ENCODE assay signal across 8 cellular contexts in the genomic region with DNA sequence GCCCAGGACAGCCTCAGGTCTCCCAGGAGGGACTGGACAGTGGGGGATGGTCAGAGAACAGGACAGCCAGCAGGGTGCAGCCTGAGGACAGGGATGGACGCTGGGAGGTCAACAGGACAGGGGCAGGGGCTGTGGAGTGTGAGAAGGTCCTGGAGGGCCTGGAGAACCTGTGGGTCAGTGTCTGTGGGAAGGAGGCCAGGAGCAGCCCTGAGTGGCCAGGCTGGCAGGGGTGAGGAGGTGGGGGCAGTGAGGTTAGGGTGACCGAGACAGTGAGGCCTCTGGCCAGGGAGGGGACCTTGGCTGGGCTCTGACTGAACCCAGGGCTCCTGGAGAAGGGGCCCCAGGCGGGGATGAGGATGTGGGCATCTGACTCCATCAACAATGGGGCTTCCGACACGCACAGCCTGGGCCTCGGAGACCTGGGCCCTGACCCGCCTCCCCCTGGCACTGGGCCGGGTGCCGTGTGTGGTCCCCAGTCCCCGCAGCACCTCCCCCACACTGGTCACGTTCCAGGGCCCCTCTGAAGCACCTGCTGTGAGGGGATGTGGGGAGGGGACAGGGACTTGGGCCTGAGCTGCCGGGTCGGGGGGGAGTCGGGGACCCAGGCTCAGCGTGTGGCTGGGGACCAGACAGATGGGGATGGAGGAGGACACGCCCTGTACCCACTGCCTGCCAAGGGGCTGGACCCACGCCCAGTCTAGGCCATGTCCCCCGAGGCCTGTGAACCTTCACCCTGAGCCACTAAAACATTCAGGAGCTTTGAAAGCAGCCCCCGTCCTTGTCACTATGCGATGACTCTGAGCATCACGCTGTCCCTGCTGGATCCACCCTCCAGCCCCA.
DNase-seq lines count a peak whose midpoint lies in the region; ATAC-seq, FAIRE-seq and TF ChIP-seq lines count a peak whose summit lies in the region.
"Not testable (repeated sequence)": the region's sequence is repeated elsewhere in the genome, so short reads cannot be mapped to it uniquely, and the experiment has no call there.

No MANE protein-coding gene starts in this region.

- not testable (repeated sequence) for H3K27ac Mint-ChIP-seq in endodermal cell
- H3K27ac Mint-ChIP-seq in memory B cell = peak overlapping the region; percentile 93

- peaks cover 62% of the 10 kb centered on the region for H3K9me3 Mint-ChIP-seq in endodermal cell
- H3K9me3 Mint-ChIP-seq in memory B cell = not testable (repeated sequence)

- H3K36me3 ChIP-seq in BLaER1; OCI-LY1 (ENCODE audit: insufficient read depth, low read length); SU-DHL-6 (ENCODE audit: low read length); endodermal cell (ENCODE audit: control insufficient read depth, insufficient read depth, low read length): not testable (repeated sequence)

- H3K4me3 Mint-ChIP-seq in endodermal cell, memory B cell: not testable (repeated sequence)

- H4K20me1 ChIP-seq in BLaER1; OCI-LY1 (ENCODE audit: insufficient read depth, low read length); SU-DHL-6 (ENCODE audit: low read depth, low read length): not testable (repeated sequence)

- not testable (repeated sequence) for H2AFZ ChIP-seq in OCI-LY1 (ENCODE audit: low read length); SU-DHL-6 (ENCODE audit: low read depth, low read length, severe bottlenecking)

- not testable (repeated sequence) for H3K9me3 ChIP-seq in BLaER1; OCI-LY1 (ENCODE audit: low read length); SU-DHL-6 (ENCODE audit: insufficient read depth, low read length)
- H3K9me3 ChIP-seq in endodermal cell (ENCODE audit: control insufficient read depth, low read length) = peaks cover 47% of the 10 kb centered on the region

- intact Hi-C loops in posterior vena cava (cut with DNase I) = not testable (repeated sequence)

- H3K9me2 ChIP-seq in OCI-LY1 (ENCODE audit: low read depth, low read length); SU-DHL-6 (replicated peaks; ENCODE audit: insufficient read depth, low read length): not testable (repeated sequence)

- FAIRE-seq in GM12891 (lab: Jason Lieb, UNC) = not testable (repeated sequence)

- H3F3A ChIP-seq in OCI-LY1 (ENCODE audit: insufficient read depth, low read length) = not testable (repeated sequence)
- H3F3A ChIP-seq in SU-DHL-6 (ENCODE audit: insufficient read depth) = peaks cover 41% of the 10 kb centered on the region

- not testable (repeated sequence) for H3K79me2 ChIP-seq in OCI-LY1 (ENCODE audit: insufficient read depth, low read length)
- peaks cover 17% of the 10 kb centered on the region; the same call in 1 of the 2 replicates for H3K79me2 ChIP-seq in SU-DHL-6 (ENCODE audit: insufficient read depth, low read length)

- ATAC-seq in memory B cell (ENCODE audit: low read depth) = peak; percentile 7
- peak; percentile 19 for ATAC-seq in stimulated activated naive CD8-positive, alpha-beta T cell treated with anti-CD3 and anti-CD28 coated beads, Interleukin-15, Interleukin-2, amounts not matched to agents 100 U/mL and 50 U/mL, for 24 hours

- H3K4me2 ChIP-seq in BLaER1 = peak overlapping the region; percentile 74
- H3K4me2 ChIP-seq in OCI-LY1 (ENCODE audit: low read length) = not testable (repeated sequence)
- peak overlapping the region; percentile 59 for H3K4me2 ChIP-seq in SU-DHL-6 (ENCODE audit: low read depth, low read length, poor library complexity, severe bottlenecking)

- not testable (repeated sequence) for H3K4me1 Mint-ChIP-seq in endodermal cell
- peaks cover 59% of the 10 kb centered on the region for H3K4me1 Mint-ChIP-seq in memory B cell

- H3K27me3 Mint-ChIP-seq in endodermal cell (ENCODE audit: insufficient read depth); memory B cell: not testable (repeated sequence)

- not testable (repeated sequence) for H3K27me3 ChIP-seq in BLaER1; OCI-LY1 (ENCODE audit: insufficient read depth, low read length); SU-DHL-6 (ENCODE audit: low read length); endodermal cell (ENCODE audit: control insufficient read depth, insufficient read depth, low read length, poor library complexity, severe bottlenecking)

- peak overlapping the region; percentile 83 for H3K27ac ChIP-seq in BLaER1
- H3K27ac ChIP-seq in OCI-LY1 (ENCODE audit: low read depth, low read length, poor library complexity, severe bottlenecking) = peak overlapping the region; percentile 54
- peak overlapping the region; percentile 99 for H3K27ac ChIP-seq in SU-DHL-6 (ENCODE audit: low read depth, low read length)
- H3K27ac ChIP-seq in endodermal cell (ENCODE audit: low read depth, low read length) = not testable (repeated sequence)

- H3K9ac ChIP-seq in BLaER1 = peak overlapping the region; percentile 68; the same call in 1 of the 2 replicates
- not testable (repeated sequence) for H3K9ac ChIP-seq in OCI-LY1 (ENCODE audit: low read length); endodermal cell (ENCODE audit: extremely low read depth, low read length, poor library complexity, severe bottlenecking)
- peak overlapping the region; percentile 71 for H3K9ac ChIP-seq in SU-DHL-6 (ENCODE audit: low read length)

- peaks cover 58% of the 10 kb centered on the region for H3K4me1 ChIP-seq in BLaER1
- H3K4me1 ChIP-seq in OCI-LY1 (ENCODE audit: insufficient read depth, low read length, severe bottlenecking) = peaks cover 13% of the 10 kb centered on the region
- not testable (repeated sequence) for H3K4me1 ChIP-seq in endodermal cell (ENCODE audit: control insufficient read depth, insufficient read depth, low read length)

- peaks cover 22% of the 10 kb centered on the region for H3K36me3 Mint-ChIP-seq in endodermal cell (ENCODE audit: low read depth)
- not testable (repeated sequence) for H3K36me3 Mint-ChIP-seq in memory B cell

- not testable (repeated sequence) for TF ChIP-seq CTCF in OCI-LY1 (IDR thresholded peaks at IDR 0.05; ENCODE audit: low read length); SU-DHL-6 (IDR thresholded peaks at IDR 0.05; ENCODE audit: insufficient read depth, low read length, poor library complexity, severe bottlenecking); endodermal cell (conservative IDR thresholded peaks at IDR 0.05)

- not testable (repeated sequence) for DNase-seq in GM12891 (ENCODE audit: insufficient read length, low spot score); stimulated activated naive CD8-positive, alpha-beta T cell treated with anti-CD3 and anti-CD28 coated beads, Interleukin-15, Interleukin-2, amounts not matched to agents 100 U/mL and 50 U/mL, for 24 hours
- DNase-seq in endodermal cell = peak; percentile 2
- peak in 1 of 2 donors; percentile 19 for DNase-seq in memory B cell (ENCODE audit: low spot score in 2 of 2)
- peak; percentile 47 for DNase-seq in posterior vena cava (ENCODE audit: low spot score)

- not testable (repeated sequence) for H3K4me3 ChIP-seq in BLaER1; OCI-LY1 (ENCODE audit: low read depth, low read length, poor library complexity, severe bottlenecking); SU-DHL-6 (ENCODE audit: insufficient read depth, low read length, poor library complexity, severe bottlenecking); endodermal cell (ENCODE audit: low read length)

- WGBS in endodermal cell (ENCODE audit: insufficient coverage in 1 of 2, insufficient read length in 1 of 2), 2 experiments = 53% methylated on average over 2 of the region's 21 CpGs; no CpG with 5 or more reads in 1 of the 2 experiments

- not testable (repeated sequence) for TF ChIP-seq POLR2A in GM12891 (IDR thresholded peaks at IDR 0.05; ENCODE audit: low read depth, low read length)

TF ChIP-seq in GM12891, 5 proteins besides CTCF, POLR2A, EP300 and RAD21:
- 0 out of 2 replicates have a peak, but pooled peaks have one; percentile 8 for TF ChIP-seq POLR2AphosphoS5 (IDR thresholded peaks at IDR 0.05; ENCODE audit: low read depth, low read length)
